In the genomic region with DNA sequence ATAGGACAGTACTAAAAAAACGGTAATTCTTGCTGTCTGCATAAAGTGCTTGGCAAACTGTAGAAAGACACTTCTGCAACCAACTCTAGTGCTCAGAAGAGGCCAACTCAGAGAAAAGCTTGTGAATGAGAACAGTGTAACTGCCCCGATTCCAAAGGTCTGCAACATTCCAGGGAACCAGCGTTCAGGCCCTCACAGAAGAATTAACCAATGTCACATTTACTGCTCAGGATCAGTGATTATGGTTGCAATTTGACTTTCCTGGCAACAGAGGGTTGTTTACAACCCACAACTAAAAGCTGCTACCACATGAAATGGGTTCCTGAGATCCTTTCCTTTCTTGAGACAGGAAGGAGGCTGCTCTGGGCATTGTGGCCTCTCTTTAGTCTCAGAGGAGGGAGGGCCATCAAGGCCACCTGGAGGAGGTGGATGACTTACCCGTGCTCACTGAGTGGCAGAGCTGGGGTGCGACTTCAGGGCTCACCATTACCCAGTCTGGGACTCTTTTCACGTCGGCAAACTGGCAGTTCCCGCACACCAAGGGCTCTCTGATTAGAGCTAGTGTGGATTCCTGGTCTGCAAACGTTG, we compare ENCODE assay signal across 14 cellular contexts. TPM values are rescaled to one million over a fixed set of nuclear protein-coding genes. Genes with fewer than 3 reads are reported as not detected.
A peak's percentile ranks its signal among the peaks of the same experiment; 100 is the strongest.
DNase-seq lines count a peak whose midpoint lies in the region; ATAC-seq, FAIRE-seq and TF ChIP-seq lines count a peak whose summit lies in the region.
"Had no signal": no experiment of that assay in that cellular context is flagged by ENCODE, and none has a peak within 500 bp of the region (broad histone marks: within the 10 kb centered on the region; RNA-seq: fewer than 3 reads in every experiment).

No MANE protein-coding gene starts in this region.

- H3K9me3 Mint-ChIP-seq in activated CD4-positive, alpha-beta T cell treated with anti-CD3 and anti-CD28 coated beads, Interleukin-2, amount 10 ng/mL, durations not matched to agents 24 days and 14 days = no peaks in the 10 kb centered on the region
- H3K9me3 Mint-ChIP-seq in activated CD8-positive, alpha-beta T cell treated with anti-CD3 and anti-CD28 coated beads, Interleukin-2, amount 10 ng/mL, durations not matched to agents 7 days and 5 days (ENCODE audit: insufficient read depth) = no peaks in the 10 kb centered on the region

- no peaks in the 10 kb centered on the region for H3K4me1 ChIP-seq in keratinocyte (ENCODE audit: control insufficient read depth, extremely low read depth, insufficient read depth, low read length)

- H3K4me1 Mint-ChIP-seq in activated CD4-positive, alpha-beta T cell treated with anti-CD3 and anti-CD28 coated beads, Interleukin-2, amount 10 ng/mL, durations not matched to agents 24 days and 14 days = peaks cover 62% of the 10 kb centered on the region
- peaks cover 79% of the 10 kb centered on the region for H3K4me1 Mint-ChIP-seq in activated CD8-positive, alpha-beta T cell treated with anti-CD3 and anti-CD28 coated beads, Interleukin-2, amount 10 ng/mL, durations not matched to agents 7 days and 5 days (ENCODE audit: low read depth)

- H3K27me3 ChIP-seq in keratinocyte (ENCODE audit: control insufficient read depth, extremely low read depth, insufficient read depth, low read length) = no peaks in the 10 kb centered on the region
- H3K27me3 ChIP-seq: breast epithelium, tibial artery had no signal

- intact Hi-C loops in activated CD4-positive, alpha-beta T cell treated with anti-CD3 and anti-CD28 coated beads, Interleukin-2, amount 10 ng/mL, durations not matched to agents 24 days and 14 days (cut with micrococcal nuclease) = no loop called here
- intact Hi-C loops in posterior cingulate gyrus (cut with DNase I) = no loop called here

- no peak overlapping the region for H3K4me3 Mint-ChIP-seq in activated CD4-positive, alpha-beta T cell treated with anti-CD3 and anti-CD28 coated beads, Interleukin-2, amount 10 ng/mL, durations not matched to agents 24 days and 14 days
- no peak overlapping the region for H3K4me3 Mint-ChIP-seq in activated CD8-positive, alpha-beta T cell treated with anti-CD3 and anti-CD28 coated beads, Interleukin-2, amount 10 ng/mL, durations not matched to agents 7 days and 5 days

- no peak overlapping the region for H3K27ac ChIP-seq in keratinocyte (ENCODE audit: control insufficient read depth, insufficient read depth, low read length)
- H3K27ac ChIP-seq: breast epithelium, tibial artery had no signal

- H3K9me1 ChIP-seq in keratinocyte (ENCODE audit: control insufficient read depth, extremely low read depth, insufficient read depth, low read length) = peaks cover 8% of the 10 kb centered on the region

- H3K79me2 ChIP-seq in keratinocyte (ENCODE audit: control insufficient read depth, insufficient read depth, low read length) = peaks cover 99% of the 10 kb centered on the region

- H2AFZ ChIP-seq in keratinocyte (ENCODE audit: control insufficient read depth, low read length) = no peak overlapping the region

- no peaks in the 10 kb centered on the region for H3K27me3 Mint-ChIP-seq in activated CD4-positive, alpha-beta T cell treated with anti-CD3 and anti-CD28 coated beads, Interleukin-2, amount 10 ng/mL, durations not matched to agents 24 days and 14 days
- H3K27me3 Mint-ChIP-seq in activated CD8-positive, alpha-beta T cell treated with anti-CD3 and anti-CD28 coated beads, Interleukin-2, amount 10 ng/mL, durations not matched to agents 7 days and 5 days (ENCODE audit: low read depth) = no peaks in the 10 kb centered on the region

- POLR2A ChIA-PET in activated CD8-positive, alpha-beta T cell treated with anti-CD3 and anti-CD28 coated beads, Interleukin-2, amount 10 ng/mL, durations not matched to agents 7 days and 5 days (lab: Charles Lee) = interaction anchor here (0.9 to 2.2 kb wide), 4 partner anchors 9 to 523 kb away, joined by 3 to 13 read pairs (median 6); a partner anchor contains a TSS

- peak; percentile 73 for ATAC-seq in activated CD8-positive, alpha-beta T cell treated with anti-CD3 and anti-CD28 coated beads, Interleukin-2, amount 10 ng/mL, durations not matched to agents 7 days and 5 days

- dilution Hi-C loops in keratinocyte (cut with MboI; ENCODE audit: extremely low pct_ligation_motif_present, low sequenced_read_pairs) = no loop called here

- H3K4me2 ChIP-seq in keratinocyte (ENCODE audit: control insufficient read depth, extremely low read depth, insufficient read depth, low read depth, low read length) = no peak overlapping the region

- no peak for TF ChIP-seq CTCF in keratinocyte (optimal IDR thresholded peaks at IDR 0.05 in 1 of 3, IDR thresholded peaks at IDR 0.05 in 1 of 3, conservative IDR thresholded peaks at IDR 0.05 in 1 of 3; ENCODE audit: extremely low read depth in 1 of 3, insufficient read depth in 2 of 3, low read length in 3 of 3)

- peak; percentile 73 for DNase-seq in activated CD4-positive, alpha-beta T cell treated with anti-CD3 and anti-CD28 coated beads, Interleukin-2, amount 10 ng/mL, durations not matched to agents 24 days and 14 days
- no peak for DNase-seq in activated CD4-positive, alpha-beta T cell treated with anti-CD3 and anti-CD28 coated beads, Interleukin-2, amount 50 U/mL, for 4 hours
- DNase-seq in activated CD8-positive, alpha-beta T cell treated with anti-CD3 and anti-CD28 coated beads, Interleukin-2, amount 10 ng/mL, durations not matched to agents 7 days and 5 days = peak; percentile 36
- DNase-seq in keratinocyte (ENCODE audit: low read depth, low spot score) (no peak), renal cortical epithelial cell (ENCODE audit: low read depth) (peak; percentile 96), hepatic stellate cell (ENCODE audit: low spot score) (no peak), posterior cingulate gyrus (no peak)
- no peak for DNase-seq in activated CD8-positive, alpha-beta memory T cell treated with anti-CD3 and anti-CD28 coated beads, Interleukin-2, amount 50 U/mL, for 4 hours
- DNase-seq: 8988T, NCI-H1436, NCI-H748 treated with DMSO at 0.1 percent for 48 hours, tibial artery had no signal

- CTCF ChIA-PET in activated CD8-positive, alpha-beta T cell treated with anti-CD3 and anti-CD28 coated beads, Interleukin-2, amount 10 ng/mL, durations not matched to agents 7 days and 5 days (lab: Charles Lee) = interaction anchor here (1.3 to 3.4 kb wide), 6 partner anchors 11 to 289 kb away, joined by 3 to 27 read pairs (median 5); a partner anchor contains a TSS

- no peak overlapping the region for H3K9ac ChIP-seq in keratinocyte (ENCODE audit: control insufficient read depth, extremely low read depth, insufficient read depth, low read length)

- H4K20me1 ChIP-seq in keratinocyte (ENCODE audit: control insufficient read depth, extremely low read depth, insufficient read depth, low read length) = peaks cover 16% of the 10 kb centered on the region

- H3K4me3 ChIP-seq in keratinocyte (ENCODE audit: control insufficient read depth in 2 of 3, extremely low read depth in 1 of 3, insufficient read depth in 2 of 3, low read depth in 1 of 3, low read length in 3 of 3) = no peak overlapping the region
- H3K4me3 ChIP-seq: breast epithelium, tibial artery had no signal

- peak overlapping the region; percentile 86 for H3K27ac Mint-ChIP-seq in activated CD4-positive, alpha-beta T cell treated with anti-CD3 and anti-CD28 coated beads, Interleukin-2, amount 10 ng/mL, durations not matched to agents 24 days and 14 days
- H3K27ac Mint-ChIP-seq in activated CD8-positive, alpha-beta T cell treated with anti-CD3 and anti-CD28 coated beads, Interleukin-2, amount 10 ng/mL, durations not matched to agents 7 days and 5 days = peak overlapping the region; percentile 46

- peaks cover 20 to 29% of the 10 kb centered on the region in 2 experiments for H3K36me3 ChIP-seq in keratinocyte (ENCODE audit: control insufficient read depth in 2 of 2, extremely low read depth in 1 of 2, insufficient read depth in 2 of 2, low read length in 2 of 2)
- H3K36me3 ChIP-seq: breast epithelium had no signal

- peaks cover 51% of the 10 kb centered on the region for H3K36me3 Mint-ChIP-seq in activated CD4-positive, alpha-beta T cell treated with anti-CD3 and anti-CD28 coated beads, Interleukin-2, amount 10 ng/mL, durations not matched to agents 24 days and 14 days (ENCODE audit: low read depth)
- peaks cover 75% of the 10 kb centered on the region for H3K36me3 Mint-ChIP-seq in activated CD8-positive, alpha-beta T cell treated with anti-CD3 and anti-CD28 coated beads, Interleukin-2, amount 10 ng/mL, durations not matched to agents 7 days and 5 days (ENCODE audit: low read depth)

- FAIRE-seq in keratinocyte (lab: Jason Lieb, UNC) = peak; percentile 9
- FAIRE-seq: endothelial cell of umbilical vein had no signal

- no peaks in the 10 kb centered on the region for H3K9me3 ChIP-seq in keratinocyte (ENCODE audit: control insufficient read depth, low read depth, low read length)
- H3K9me3 ChIP-seq: breast epithelium, tibial artery had no signal

RNA-seq across cellular contexts. Expression of a gene that starts 15.3 kb away (rescaled TPM):
- 138 and 141 TPM in 2 replicates for total RNA-seq in activated CD4-positive, alpha-beta T cell treated with anti-CD3 and anti-CD28 coated beads, Interleukin-2, amount 10 ng/mL, durations not matched to agents 24 days and 14 days
- 100 to 1,000 TPM; 122 to 124 TPM for total RNA-seq in activated CD8-positive, alpha-beta T cell treated with anti-CD3 and anti-CD28 coated beads, Interleukin-2, amount 10 ng/mL, durations not matched to agents 7 days and 5 days
- 26.8 to 63.2 TPM (median 51.0 TPM) in 3 replicates for polyA plus RNA-seq in keratinocyte
- 135 TPM for polyA plus RNA-seq in keratinocyte (2011; ENCODE audit: low read depth)
- polyA plus RNA-seq in keratinocyte (2011; cell fraction: cytosol; rRNA removed) = 39.2 and 42.5 TPM in 2 replicates
- 89.0 and 94.1 TPM in 2 replicates for polyA plus RNA-seq in keratinocyte (2011; cell fraction: nucleus; rRNA removed)
- 60.2 and 62.4 TPM in 2 replicates for polyA plus RNA-seq in keratinocyte (2012; ENCODE audit: low replicate concordance)
- polyA minus RNA-seq in keratinocyte = 14.8 to 41.8 TPM (median 15.6 TPM) in 3 replicates
- 18.8 TPM for polyA minus RNA-seq in keratinocyte (2011; cell fraction: cytosol; rRNA and poly(A)+ RNA removed)
- polyA minus RNA-seq in keratinocyte (2011; cell fraction: nucleus; rRNA and poly(A)+ RNA removed) = 20.7 and 34.7 TPM in 2 replicates
- 19.3 and 46.8 TPM in 2 replicates for total RNA-seq in renal cortical epithelial cell

RNA-seq across cellular contexts. Expression of a gene that starts 42.7 kb away (rescaled TPM):
- total RNA-seq in activated CD4-positive, alpha-beta T cell treated with anti-CD3 and anti-CD28 coated beads, Interleukin-2, amount 10 ng/mL, durations not matched to agents 24 days and 14 days = 0.66 and 0.72 TPM in 2 replicates
- total RNA-seq in activated CD8-positive, alpha-beta T cell treated with anti-CD3 and anti-CD28 coated beads, Interleukin-2, amount 10 ng/mL, durations not matched to agents 7 days and 5 days = not detected
- polyA plus RNA-seq in keratinocyte = 0.18 to 0.82 TPM (median 0.59 TPM) in 3 replicates
- not detected for polyA plus RNA-seq in keratinocyte (2011; ENCODE audit: low read depth)
- 0.18 and 0.19 TPM in 2 replicates for polyA plus RNA-seq in keratinocyte (2011; cell fraction: cytosol; rRNA removed)
- 0.22 and 0.33 TPM in 2 replicates for polyA plus RNA-seq in keratinocyte (2011; cell fraction: nucleus; rRNA removed)
- polyA plus RNA-seq in keratinocyte (2012; ENCODE audit: low replicate concordance) = 0.39 and 1.00 TPM in 2 replicates
- polyA minus RNA-seq in keratinocyte = 0.10 to 0.45 TPM (median 0.23 TPM) in 3 replicates
- polyA minus RNA-seq in keratinocyte (2011; cell fraction: cytosol; rRNA and poly(A)+ RNA removed) = not detected
- 0.21 TPM in 1 of 2 replicates, not detected in the other for polyA minus RNA-seq in keratinocyte (2011; cell fraction: nucleus; rRNA and poly(A)+ RNA removed)
- total RNA-seq in renal cortical epithelial cell = 2.9 and 9.0 TPM in 2 replicates

Comparison
In these comparisons a context has a peak if more than half of its experiments do, and no peak if none do; other contexts are left out.
1. DNase-seq: peak in activated CD4-positive, alpha-beta T cell treated with anti-CD3 and anti-CD28 coated beads, Interleukin-2, amount 10 ng/mL, durations not matched to agents 24 days and 14 days (single experiment), activated CD8-positive, alpha-beta T cell treated with anti-CD3 and anti-CD28 coated beads, Interleukin-2, amount 10 ng/mL, durations not matched to agents 7 days and 5 days (single experiment) and renal cortical epithelial cell (single experiment); none in activated CD4-positive, alpha-beta T cell treated with anti-CD3 and anti-CD28 coated beads, Interleukin-2, amount 50 U/mL, for 4 hours (0 of 2), keratinocyte (single experiment), hepatic stellate cell (single experiment), posterior cingulate gyrus (0 of 10) and activated CD8-positive, alpha-beta memory T cell treated with anti-CD3 and anti-CD28 coated beads, Interleukin-2, amount 50 U/mL, for 4 hours (single experiment).